1 cellular context compared by ENCODE assay signal in genomic region chr5:177412603-177413233, GRCh38.
A peak's percentile ranks its signal among the peaks of the same experiment; 100 is the strongest.
TF ChIP-seq lines count a peak whose summit lies in the region.

No MANE protein-coding gene starts in this region.

TF ChIP-seq in GM12878, 131 proteins besides CTCF, POLR2A, EP300 and RAD21 (continued from another document):
- TF ChIP-seq PML (IDR thresholded peaks at IDR 0.05; ENCODE audit: low read length) (no peak), CHD1 (IDR thresholded peaks at IDR 0.05; ENCODE audit: low read depth, low read length) (no peak), ATF2 (IDR thresholded peaks at IDR 0.05; ENCODE audit: low read length) (no peak), PAX5 (IDR thresholded peaks at IDR 0.05; ENCODE audit: borderline replicate concordance, low read depth, low read length) (0 out of 2 replicates have a peak, but pooled peaks have one; percentile 5), ZNF687 (IDR thresholded peaks at IDR 0.05) (no peak; the same call in 1 of the 2 replicates), ZBED1 (IDR thresholded peaks at IDR 0.05; ENCODE audit: borderline replicate concordance) (no peak), REST (IDR thresholded peaks at IDR 0.05; ENCODE audit: low read depth, low read length) (no peak)
